In the genomic region with DNA sequence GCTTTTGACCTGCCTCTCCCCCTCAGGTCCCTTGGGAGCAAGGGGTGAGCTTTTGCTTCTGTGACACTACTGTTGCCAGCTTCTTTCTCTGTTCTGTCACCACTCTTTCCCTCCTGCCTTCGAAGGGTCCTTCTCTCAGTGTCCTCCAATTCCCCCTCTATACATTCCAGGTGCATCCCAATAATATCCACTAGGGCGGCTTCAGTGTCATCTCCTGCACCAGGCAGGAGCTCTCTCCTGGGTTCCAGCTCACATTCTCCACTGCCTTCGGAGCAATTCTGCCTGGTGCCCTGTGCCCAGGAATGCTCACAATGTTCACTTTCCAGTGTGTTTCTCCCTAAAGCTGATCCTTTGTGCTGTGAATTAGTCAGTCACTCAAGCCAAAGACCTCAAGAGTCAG, we compare ENCODE assay signal across 30 cellular contexts.
DNase-seq lines count a peak whose midpoint lies in the region; ATAC-seq and TF ChIP-seq lines count a peak whose summit lies in the region.
"Had no signal": no experiment of that assay in that cellular context is flagged by ENCODE, and none has a peak within 500 bp of the region (broad histone marks: within the 10 kb centered on the region; RNA-seq: fewer than 3 reads in every experiment).

No MANE protein-coding gene starts in this region.

- H2AFZ ChIP-seq in neural progenitor cell (replicated peaks): no peak overlapping the region
- H2AFZ ChIP-seq: GM23248, hepatocyte had no signal

- TF ChIP-seq CTCF in foreskin keratinocyte (conservative IDR thresholded peaks at IDR 0.05) (no peak), neural progenitor cell (IDR thresholded peaks at IDR 0.05) (no peak), transverse colon (IDR thresholded peaks at IDR 0.05) (no peak), gastrocnemius medialis (IDR thresholded peaks at IDR 0.05 in 4 of 5, conservative IDR thresholded peaks at IDR 0.05 in 1 of 5) (no peak)

- WGBS in transverse colon (ENCODE audit: low coverage in 1 of 2), 2 donors: 60 to 84% methylated on average over 1 to 3 of the region's 3 CpGs

- H3K9ac ChIP-seq in BLaER1: no peak overlapping the region
- no peak overlapping the region for H3K9ac ChIP-seq in neural progenitor cell
- H3K9ac ChIP-seq: GM23248 had no signal

- TF ChIP-seq EP300 in transverse colon (IDR thresholded peaks at IDR 0.05; ENCODE audit: low read depth): no peak

- H3K9me3 Mint-ChIP-seq in neural progenitor cell: no peaks in the 10 kb centered on the region

- H3K36me3 ChIP-seq in BLaER1 (no peaks in the 10 kb centered on the region), neural progenitor cell (no peaks in the 10 kb centered on the region), transverse colon (no peaks in the 10 kb centered on the region), gastrocnemius medialis (no peaks in the 10 kb centered on the region)
- H3K36me3 ChIP-seq: gastroesophageal sphincter, left lung, prostate gland, sigmoid colon, upper lobe of right lung had no signal

- no peak overlapping the region for H3K27ac ChIP-seq in BLaER1
- H3K27ac ChIP-seq in foreskin keratinocyte: no peak overlapping the region
- H3K27ac ChIP-seq in neural progenitor cell: no peak overlapping the region
- no peak overlapping the region for H3K27ac ChIP-seq in transverse colon
- H3K27ac ChIP-seq in gastrocnemius medialis: no peak overlapping the region
- H3K27ac ChIP-seq: gastroesophageal sphincter, GM23248, left lung, prostate gland, sigmoid colon, upper lobe of right lung had no signal

- H3K4me3 ChIP-seq in BLaER1 (no peak overlapping the region), neural progenitor cell (no peak overlapping the region), transverse colon (no peak overlapping the region), gastrocnemius medialis (no peak overlapping the region)
- H3K4me3 ChIP-seq: gastroesophageal sphincter, GM23248, hepatocyte, left lung, prostate gland, sigmoid colon, upper lobe of right lung had no signal

- ATAC-seq in foreskin keratinocyte (peak; percentile 38), gastrocnemius medialis (no peak), GM21786 (IDR thresholded peaks at IDR 0.05; ENCODE audit: unreplicated experiment) (no peak)
- ATAC-seq: activated naive CD8-positive, alpha-beta T cell treated with anti-CD3 and anti-CD28 coated beads, Interleukin-2, amount 50 U/mL, for 24 hours; gastroesophageal sphincter; left lung; upper lobe of right lung had no signal

- no peaks in the 10 kb centered on the region for H3K36me3 Mint-ChIP-seq in neural progenitor cell
- H3K36me3 Mint-ChIP-seq: CD8-positive, alpha-beta memory T cell; memory B cell had no signal

- peak overlapping the region; percentile 50 for H3K4me2 ChIP-seq in BLaER1
- H3K4me2 ChIP-seq in neural progenitor cell: no peak overlapping the region
- H3K4me2 ChIP-seq: hepatocyte had no signal

- in situ Hi-C loops in transverse colon (cut with MboI; ENCODE audit: low pct_ligation_motif_present in 1 of 4, low pct_unique_long_range_greater_than_20kb in 1 of 4, low sequenced_read_pairs in 3 of 4): no loop called here
- in situ Hi-C loops in gastrocnemius medialis (cut with MboI; ENCODE audit: low sequenced_read_pairs in 4 of 4): no loop called here

- no peak overlapping the region for H3K4me3 Mint-ChIP-seq in neural progenitor cell
- H3K4me3 Mint-ChIP-seq: activated CD4-positive, alpha-beta memory T cell treated with anti-CD3 and anti-CD28 coated beads, Interleukin-2, amount 10 ng/mL, durations not matched to agents 7 days and 5 days; activated naive CD8-positive, alpha-beta T cell treated with anti-CD3 and anti-CD28 coated beads, Interleukin-2, amount 50 U/mL, for 24 hours; CD8-positive, alpha-beta memory T cell; memory B cell had no signal

- peaks cover 21% of the 10 kb centered on the region for H3K9me3 ChIP-seq in BLaER1
- H3K9me3 ChIP-seq in neural progenitor cell (ENCODE audit: low read depth): no peaks in the 10 kb centered on the region
- H3K9me3 ChIP-seq in transverse colon: no peaks in the 10 kb centered on the region
- H3K9me3 ChIP-seq in gastrocnemius medialis: no peaks in the 10 kb centered on the region
- H3K9me3 ChIP-seq: prostate gland, upper lobe of right lung had no signal

- TF ChIP-seq POLR2A in transverse colon (IDR thresholded peaks at IDR 0.05): no peak
- no peak for TF ChIP-seq POLR2A in gastrocnemius medialis (IDR thresholded peaks at IDR 0.05)

- peaks cover 18% of the 10 kb centered on the region for H3K4me1 Mint-ChIP-seq in neural progenitor cell
- H3K4me1 Mint-ChIP-seq: activated naive CD8-positive, alpha-beta T cell treated with anti-CD3 and anti-CD28 coated beads, Interleukin-2, amount 50 U/mL, for 24 hours; CD8-positive, alpha-beta memory T cell; memory B cell had no signal

- DNase-seq in HuH-7 (ENCODE audit: low spot score) (peak; percentile 20), foreskin keratinocyte (peak in 1 of 2 donors; percentile 35), neural progenitor cell (ENCODE audit: low spot score) (peak; percentile 9), transverse colon (no peak), NCI-H1436 (lab: John Stamatoyannopoulos, UW) (no peak), gastrocnemius medialis (no peak)
- DNase-seq: activated CD4-positive, alpha-beta memory T cell treated with anti-CD3 and anti-CD28 coated beads, Interleukin-2, amount 10 ng/mL, durations not matched to agents 7 days and 5 days; activated CD8-positive, alpha-beta memory T cell treated with anti-CD3 and anti-CD28 coated beads, Interleukin-2, amount 50 U/mL, for 4 hours; activated naive CD4-positive, alpha-beta T cell; activated naive CD8-positive, alpha-beta T cell treated with anti-CD3 and anti-CD28 coated beads, Interleukin-2, amount 50 U/mL, for 24 hours; AML-193; CD8-positive, alpha-beta memory T cell; cerebellar nuclear complex; dermis blood vessel endothelial cell; GM23248; Karpas-422; left lung; NCI-H1417 treated with DMSO at 0.1 percent for 48 hours; NCI-H2107; NCI-H748 treated with DMSO at 0.1 percent for 48 hours; SIG-M5; sigmoid colon; stimulated activated CD4-positive, alpha-beta T cell treated with anti-CD3 and anti-CD28 coated beads, Interleukin-4, amount 100 ng/mL, for 1 hour; upper lobe of right lung had no signal

- H3K27ac Mint-ChIP-seq in neural progenitor cell: no peak overlapping the region
- H3K27ac Mint-ChIP-seq: activated CD4-positive, alpha-beta memory T cell treated with anti-CD3 and anti-CD28 coated beads, Interleukin-2, amount 10 ng/mL, durations not matched to agents 7 days and 5 days; activated naive CD8-positive, alpha-beta T cell treated with anti-CD3 and anti-CD28 coated beads, Interleukin-2, amount 50 U/mL, for 24 hours; memory B cell had no signal

- H3K79me2 ChIP-seq in neural progenitor cell (ENCODE audit: low read depth): no peaks in the 10 kb centered on the region
- H3K79me2 ChIP-seq: hepatocyte had no signal

- H3K4me1 ChIP-seq in BLaER1 (peaks cover 52% of the 10 kb centered on the region), foreskin keratinocyte (no peaks in the 10 kb centered on the region), neural progenitor cell (no peaks in the 10 kb centered on the region), transverse colon (peaks cover 0 to 5% (median under 1%) of the 10 kb centered on the region in 4 donors), gastrocnemius medialis (peaks cover 0 to under 1% of the 10 kb centered on the region in 2 donors)
- H3K4me1 ChIP-seq: gastroesophageal sphincter, left lung, prostate gland, upper lobe of right lung had no signal

- intact Hi-C loops in transverse colon (cut with DNase I; ENCODE audit: low total_unique reads) (no loop called here), gastrocnemius medialis (cut with DNase I; ENCODE audit: low total_unique reads) (no loop called here)

- H3K27me3 Mint-ChIP-seq in neural progenitor cell (ENCODE audit: insufficient read depth, low read depth): peaks cover 2% of the 10 kb centered on the region

- no peaks in the 10 kb centered on the region for H3K27me3 ChIP-seq in BLaER1
- H3K27me3 ChIP-seq in foreskin keratinocyte: no peaks in the 10 kb centered on the region
- H3K27me3 ChIP-seq in neural progenitor cell: no peaks in the 10 kb centered on the region
- H3K27me3 ChIP-seq in transverse colon: no peaks in the 10 kb centered on the region
- no peaks in the 10 kb centered on the region for H3K27me3 ChIP-seq in gastrocnemius medialis
- H3K27me3 ChIP-seq: gastroesophageal sphincter, hepatocyte, left lung, sigmoid colon, upper lobe of right lung had no signal

- H4K20me1 ChIP-seq in BLaER1: no peaks in the 10 kb centered on the region
- no peaks in the 10 kb centered on the region for H4K20me1 ChIP-seq in neural progenitor cell (ENCODE audit: low read depth)

- no peaks in the 10 kb centered on the region for H3F3A ChIP-seq in neural progenitor cell (ENCODE audit: low read depth)

Comparison
In these comparisons a context has a peak if more than half of its experiments do, and no peak if none do; other contexts are left out.
1. DNase-seq: peak in HuH-7 (single experiment) and neural progenitor cell (single experiment); none in transverse colon (single experiment), NCI-H1436 (single experiment) and gastrocnemius medialis (0 of 2).